Comparison of ENCODE assay signal across 12 cellular contexts in genomic region chr10:92011560-92012214, GRCh38.
A peak's percentile ranks its signal among the peaks of the same experiment; 100 is the strongest.
DNase-seq lines count a peak whose midpoint lies in the region; ATAC-seq, FAIRE-seq and TF ChIP-seq lines count a peak whose summit lies in the region.
"Had no signal": no experiment of that assay in that cellular context is flagged by ENCODE, and none has a peak within 500 bp of the region (broad histone marks: within the 10 kb centered on the region; RNA-seq: fewer than 3 reads in every experiment).

No MANE protein-coding gene starts in this region.

- peak overlapping the region; percentile 36 for H3K27ac ChIP-seq in smooth muscle cell (ENCODE audit: low read depth)
- H3K27ac ChIP-seq: stomach had no signal

- no peaks in the 10 kb centered on the region for H3K27me3 ChIP-seq in smooth muscle cell (ENCODE audit: low read depth)
- H3K27me3 ChIP-seq: stomach had no signal

- peaks cover 3% of the 10 kb centered on the region for H4K20me1 ChIP-seq in smooth muscle cell (ENCODE audit: low read depth)

- no peak overlapping the region for H3K4me2 ChIP-seq in smooth muscle cell

- no peak overlapping the region for H2AFZ ChIP-seq in smooth muscle cell (ENCODE audit: low read depth)

- WGBS in smooth muscle cell (ENCODE audit: low lambda C conversion rate), result 96% methylated on average over 2 of the region's 2 CpGs

- H3K9me3 Mint-ChIP-seq in activated CD8-positive, alpha-beta memory T cell treated with anti-CD3 and anti-CD28 coated beads, Interleukin-2, amount 10 ng/mL, durations not matched to agents 7 days and 5 days (ENCODE audit: low read depth), result no peaks in the 10 kb centered on the region

- peak; percentile 77 for ATAC-seq in activated CD8-positive, alpha-beta memory T cell treated with anti-CD3 and anti-CD28 coated beads, Interleukin-2, amount 10 ng/mL, durations not matched to agents 7 days and 5 days
- ATAC-seq in esophagus mucosa, result peak; percentile 91
- no peak for ATAC-seq in HG02981 (IDR thresholded peaks at IDR 0.05; ENCODE audit: unreplicated experiment)
- no peak for ATAC-seq in HG02870 (IDR thresholded peaks at IDR 0.05; ENCODE audit: unreplicated experiment)

- CTCF ChIA-PET in activated CD8-positive, alpha-beta memory T cell treated with anti-CD3 and anti-CD28 coated beads, Interleukin-2, amount 10 ng/mL, durations not matched to agents 7 days and 5 days (lab: Charles Lee), result no interaction called here

- no peak for DNase-seq in activated CD8-positive, alpha-beta memory T cell treated with anti-CD3 and anti-CD28 coated beads, Interleukin-2, amount 10 ng/mL, durations not matched to agents 7 days and 5 days
- DNase-seq in activated CD8-positive, alpha-beta memory T cell treated with anti-CD3 and anti-CD28 coated beads, Interleukin-2, amount 50 U/mL, for 48 hours, result no peak
- DNase-seq in RCC 7860 (ENCODE audit: low spot score) (peak; percentile 75), smooth muscle cell (lab: John Stamatoyannopoulos, UW; ENCODE audit: unreplicated experiment) (no peak), NCI-H748 (lab: John Stamatoyannopoulos, UW; ENCODE audit: unreplicated experiment) (no peak)
- DNase-seq: activated naive CD4-positive, alpha-beta T cell treated with anti-CD3 and anti-CD28 coated beads, Interleukin-2, amount 50 U/mL, for 16 hours; midbrain; NCI-H446; stomach had no signal

- TF ChIP-seq CTCF in smooth muscle cell (IDR thresholded peaks at IDR 0.05; ENCODE audit: borderline replicate concordance, insufficient read depth, poor library complexity, severe bottlenecking), result no peak

- no peaks in the 10 kb centered on the region for H3K9me3 ChIP-seq in smooth muscle cell (replicated peaks; ENCODE audit: low read depth)
- H3K9me3 ChIP-seq: stomach had no signal

- no peaks in the 10 kb centered on the region for H3K4me1 ChIP-seq in smooth muscle cell (ENCODE audit: low read depth)
- H3K4me1 ChIP-seq: stomach had no signal

- no peak overlapping the region for H3K4me3 Mint-ChIP-seq in activated CD8-positive, alpha-beta memory T cell treated with anti-CD3 and anti-CD28 coated beads, Interleukin-2, amount 10 ng/mL, durations not matched to agents 7 days and 5 days

- H3K36me3 ChIP-seq in smooth muscle cell (ENCODE audit: low read depth), result peaks cover 18% of the 10 kb centered on the region

- peak; percentile 94 for FAIRE-seq in RCC 7860 (lab: Jason Lieb, UNC)

- H3K27me3 Mint-ChIP-seq in activated CD8-positive, alpha-beta memory T cell treated with anti-CD3 and anti-CD28 coated beads, Interleukin-2, amount 10 ng/mL, durations not matched to agents 7 days and 5 days, result no peaks in the 10 kb centered on the region

- no peak overlapping the region for H3K4me3 ChIP-seq in smooth muscle cell
- H3K4me3 ChIP-seq: stomach had no signal

- H3K36me3 Mint-ChIP-seq in activated CD8-positive, alpha-beta memory T cell treated with anti-CD3 and anti-CD28 coated beads, Interleukin-2, amount 10 ng/mL, durations not matched to agents 7 days and 5 days, result peaks cover 52% of the 10 kb centered on the region

- peaks cover 23% of the 10 kb centered on the region for H3K4me1 Mint-ChIP-seq in activated CD8-positive, alpha-beta memory T cell treated with anti-CD3 and anti-CD28 coated beads, Interleukin-2, amount 10 ng/mL, durations not matched to agents 7 days and 5 days

- H3F3A ChIP-seq in smooth muscle cell (ENCODE audit: low read depth), result no peaks in the 10 kb centered on the region

- H3K79me2 ChIP-seq in smooth muscle cell (ENCODE audit: low read depth), result no peaks in the 10 kb centered on the region

- peak overlapping the region; percentile 42 for H3K27ac Mint-ChIP-seq in activated CD8-positive, alpha-beta memory T cell treated with anti-CD3 and anti-CD28 coated beads, Interleukin-2, amount 10 ng/mL, durations not matched to agents 7 days and 5 days

- H3K9ac ChIP-seq in smooth muscle cell (ENCODE audit: low read depth), result no peak overlapping the region

Comparison
In these comparisons a context has a peak if more than half of its experiments do, and no peak if none do; other contexts are left out.
1. ATAC-seq: peak in activated CD8-positive, alpha-beta memory T cell treated with anti-CD3 and anti-CD28 coated beads, Interleukin-2, amount 10 ng/mL, durations not matched to agents 7 days and 5 days (single experiment) and esophagus mucosa (single experiment); none in HG02981 (single experiment) and HG02870 (single experiment).